In the genomic region with DNA sequence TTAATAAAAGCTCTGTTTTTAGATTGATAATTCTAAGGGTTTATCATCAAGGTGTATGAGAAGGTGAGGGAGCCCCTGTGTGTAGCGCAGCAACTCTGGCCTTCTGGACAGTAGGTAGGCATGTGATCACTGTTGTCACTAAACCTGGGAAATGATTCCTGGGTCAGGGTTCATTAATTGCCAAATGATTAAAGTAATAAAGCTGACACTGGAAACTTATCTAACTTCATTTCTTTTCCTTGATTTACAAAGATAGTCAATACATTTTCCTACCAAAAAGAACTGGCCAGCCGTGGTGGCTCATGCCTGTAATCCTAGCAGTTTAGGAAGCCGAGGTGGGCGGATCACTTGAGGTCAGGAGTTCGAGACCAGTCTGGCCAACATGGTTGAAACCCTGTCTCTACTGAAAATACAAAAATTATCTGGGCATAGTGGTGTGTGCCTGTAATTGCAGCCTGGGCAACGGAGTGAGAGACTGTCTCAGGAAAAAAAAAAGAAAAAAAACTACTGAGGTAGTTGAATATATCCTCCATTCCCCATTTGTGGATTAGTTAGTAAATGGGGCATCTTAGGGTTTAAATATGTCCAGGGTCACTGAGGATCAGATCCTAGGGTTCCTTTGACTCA, we compare ENCODE assay signal across 8 cellular contexts. TPM values are rescaled to one million over a fixed set of nuclear protein-coding genes. Genes with fewer than 3 reads are reported as not detected.
A peak's percentile ranks its signal among the peaks of the same experiment; 100 is the strongest.
DNase-seq lines count a peak whose midpoint lies in the region; ATAC-seq, FAIRE-seq and TF ChIP-seq lines count a peak whose summit lies in the region.

No MANE protein-coding gene starts in this region.

- no peak for ATAC-seq in T-helper 17 cell
- ATAC-seq in GM19455 (IDR thresholded peaks at IDR 0.05; ENCODE audit: unreplicated experiment): no peak
- ATAC-seq in GM18519 (IDR thresholded peaks at IDR 0.05; ENCODE audit: low FRiP score, unreplicated experiment): no peak

- peaks cover 37% of the 10 kb centered on the region for H3K4me1 Mint-ChIP-seq in T-helper 17 cell

- no peak for TF ChIP-seq POLR2A in GM12892 (IDR thresholded peaks at IDR 0.05; ENCODE audit: low read depth, low read length)

- no peaks in the 10 kb centered on the region for H3K27me3 ChIP-seq in GM06990 (replicated peaks; ENCODE audit: control insufficient read depth, insufficient read depth, low read length)

- no peaks in the 10 kb centered on the region for H3K9me3 ChIP-seq in T-helper 17 cell (ENCODE audit: control insufficient read depth, low read length, poor library complexity, severe bottlenecking)

- no peaks in the 10 kb centered on the region for H3K27me3 Mint-ChIP-seq in T-helper 17 cell

- H3K4me3 Mint-ChIP-seq in T-helper 17 cell: peak overlapping the region; percentile 50

- peaks cover 5% of the 10 kb centered on the region for H3K36me3 ChIP-seq in GM06990 (ENCODE audit: control insufficient read depth, insufficient read depth, low read length)

- 0 out of 2 replicates have a peak overlapping the region, but pooled peaks have one; percentile 18 for H3K27ac ChIP-seq in 22Rv1

- TF ChIP-seq CTCF in 22Rv1 (IDR thresholded peaks at IDR 0.05) (peak; percentile 24), GM06990 (IDR thresholded peaks at IDR 0.05; ENCODE audit: insufficient read depth, low read length, poor library complexity, severe bottlenecking) (peak; percentile 20), fibroblast of pulmonary artery (IDR thresholded peaks at IDR 0.05; ENCODE audit: low read length, missing control alignments) (peak; percentile 39)

- H3K36me3 Mint-ChIP-seq in T-helper 17 cell (ENCODE audit: low read depth): no peaks in the 10 kb centered on the region

- H3K4me3 ChIP-seq in GM06990 (replicated peaks; ENCODE audit: low read depth, low read length) (no peak overlapping the region), fibroblast of pulmonary artery (replicated peaks; ENCODE audit: low read depth, low read length) (no peak overlapping the region)

- no peak for FAIRE-seq in GM12892 (lab: Jason Lieb, UNC)

- DNase-seq in GM06990 (ENCODE audit: extremely low read depth, insufficient read length) (no peak), T-helper 17 cell (no peak), fibroblast of pulmonary artery (ENCODE audit: low read depth) (peak; percentile 40), GM12892 (ENCODE audit: insufficient read length) (no peak)
- no peak for DNase-seq in NK-92 treated with Interleukin-12 subunit alpha and Interleukin-12 subunit beta, amount 100 ng/mL, for 24 hours (lab: John Stamatoyannopoulos, UW)

- H3K27ac Mint-ChIP-seq in T-helper 17 cell: no peak overlapping the region

RNA-seq across cellular contexts. Expression of gene EHMT1, which starts 2.4 kb away (rescaled TPM):
- total RNA-seq in T-helper 17 cell: 100 to 1,000 TPM; 106 to 108 TPM
- polyA plus RNA-seq in GM12892 (2012; ENCODE audit: missing spikeins): 41.5 TPM

RNA-seq across cellular contexts. Expression of gene ARRDC1, which starts 15.8 kb away (rescaled TPM):
- total RNA-seq in T-helper 17 cell: 10 to 100 TPM; 54.8 to 83.8 TPM
- polyA plus RNA-seq in GM12892 (2012; ENCODE audit: missing spikeins): 15.8 TPM

RNA-seq across cellular contexts. Expression of gene ZMYND19, which starts 30.9 kb away (rescaled TPM):
- 10 to 100 TPM; 12.1 to 18.2 TPM for total RNA-seq in T-helper 17 cell
- polyA plus RNA-seq in GM12892 (2012; ENCODE audit: missing spikeins): 26.2 TPM

RNA-seq across cellular contexts. Expression of gene DPH7, which starts 42.5 kb away (rescaled TPM):
- 10 to 100 TPM; 46.1 to 52.0 TPM for total RNA-seq in T-helper 17 cell
- polyA plus RNA-seq in GM12892 (2012; ENCODE audit: missing spikeins): 30.3 TPM
